In genomic region chr9:82410306-82410705, GRCh38 we compare ENCODE assay signal across 9 cellular contexts.
DNase-seq lines count a peak whose midpoint lies in the region; ATAC-seq and TF ChIP-seq lines count a peak whose summit lies in the region.
"Had no signal": no experiment of that assay in that cellular context is flagged by ENCODE, and none has a peak within 500 bp of the region (broad histone marks: within the 10 kb centered on the region; RNA-seq: fewer than 3 reads in every experiment).

No MANE protein-coding gene starts in this region.

- TF ChIP-seq CTCF in smooth muscle cell (IDR thresholded peaks at IDR 0.05; ENCODE audit: borderline replicate concordance, insufficient read depth, poor library complexity, severe bottlenecking) = no peak

- no peak overlapping the region for H3K4me3 ChIP-seq in smooth muscle cell

- H3K27me3 ChIP-seq in smooth muscle cell (ENCODE audit: low read depth) = no peaks in the 10 kb centered on the region

- no peak overlapping the region for H3K4me2 ChIP-seq in smooth muscle cell

- no peaks in the 10 kb centered on the region for H3K9me3 ChIP-seq in smooth muscle cell (replicated peaks; ENCODE audit: low read depth)

- no peaks in the 10 kb centered on the region for H3F3A ChIP-seq in smooth muscle cell (ENCODE audit: low read depth)

- H3K4me1 ChIP-seq in smooth muscle cell (ENCODE audit: low read depth) = no peaks in the 10 kb centered on the region

- no peaks in the 10 kb centered on the region for H4K20me1 ChIP-seq in smooth muscle cell (ENCODE audit: low read depth)

- H3K9ac ChIP-seq in smooth muscle cell (ENCODE audit: low read depth) = no peak overlapping the region

- no peaks in the 10 kb centered on the region for H3K79me2 ChIP-seq in smooth muscle cell (ENCODE audit: low read depth)

- ATAC-seq in GM18511 (IDR thresholded peaks at IDR 0.05; ENCODE audit: unreplicated experiment) = peak; percentile 92
- peak; percentile 93 for ATAC-seq in GM21737 (IDR thresholded peaks at IDR 0.05; ENCODE audit: unreplicated experiment)
- ATAC-seq in HG03521 (IDR thresholded peaks at IDR 0.05; ENCODE audit: unreplicated experiment) = peak; percentile 72
- no peak for ATAC-seq in stimulated activated naive CD8-positive, alpha-beta T cell treated with anti-CD3 and anti-CD28 coated beads, Interleukin-15, Interleukin-2, amounts not matched to agents 100 U/mL and 50 U/mL, for 24 hours

- H3K27ac ChIP-seq in smooth muscle cell (ENCODE audit: low read depth) = no peak overlapping the region

- no peak overlapping the region for H2AFZ ChIP-seq in smooth muscle cell (ENCODE audit: low read depth)

- DNase-seq in iris pigment epithelial cell (ENCODE audit: low read depth) (peak; percentile 62), midbrain (lab: John Stamatoyannopoulos, UW) (no peak), smooth muscle cell (lab: John Stamatoyannopoulos, UW; ENCODE audit: unreplicated experiment) (no peak), NCI-H2107 (lab: John Stamatoyannopoulos, UW) (no peak)
- no peak for DNase-seq in stimulated activated naive CD8-positive, alpha-beta T cell treated with anti-CD3 and anti-CD28 coated beads, Interleukin-15, Interleukin-2, amounts not matched to agents 100 U/mL and 50 U/mL, for 24 hours
- DNase-seq: NCI-H2081 treated with DMSO at 0.1 percent for 48 hours had no signal

- no peaks in the 10 kb centered on the region for H3K36me3 ChIP-seq in smooth muscle cell (ENCODE audit: low read depth)
